ENCODE assay signal across 16 cellular contexts in genomic region chr21:37459575-37459974, GRCh38.
DNase-seq lines count a peak whose midpoint lies in the region; TF ChIP-seq lines count a peak whose summit lies in the region.
"Had no signal": no experiment of that assay in that cellular context is flagged by ENCODE, and none has a peak within 500 bp of the region (broad histone marks: within the 10 kb centered on the region; RNA-seq: fewer than 3 reads in every experiment).

No MANE protein-coding gene starts in this region.

- H3K9me3 Mint-ChIP-seq in activated naive CD4-positive, alpha-beta T cell treated with anti-CD3 and anti-CD28 coated beads, Interleukin-2, amount 50 U/mL, for 24 hours, result no peaks in the 10 kb centered on the region
- H3K9me3 Mint-ChIP-seq in activated naive CD4-positive, alpha-beta T cell treated with anti-CD3 and anti-CD28 coated beads for 36 hours, result no peaks in the 10 kb centered on the region
- H3K9me3 Mint-ChIP-seq: activated T-helper 2 cell treated with anti-CD3 and anti-CD28 coated beads, Interferon-gamma antibody, Interleukin-2, Interleukin-4, amounts not matched to agents 10 μg/mL and 5 μg/mL and 100 μg/mL, durations not matched to agents 14 hours and 24 hours and 36 hours; IgD-negative memory B cell had no signal

- H3K9me3 ChIP-seq in SK-N-MC (ENCODE audit: low read depth, low read length) (no peaks in the 10 kb centered on the region), tibial artery (no peaks in the 10 kb centered on the region)
- H3K9me3 ChIP-seq: spleen, transverse colon had no signal

- H3K4me3 ChIP-seq in SK-N-MC (no peak overlapping the region), fibroblast of mammary gland (ENCODE audit: control insufficient read depth, low read depth, low read length) (no peak overlapping the region), skeletal muscle cell (ENCODE audit: low read depth, low read length) (no peak overlapping the region), tibial artery (no peak overlapping the region)
- H3K4me3 ChIP-seq: spleen, transverse colon had no signal

- peaks cover 95% of the 10 kb centered on the region for H3K4me1 Mint-ChIP-seq in activated naive CD4-positive, alpha-beta T cell treated with anti-CD3 and anti-CD28 coated beads, Interleukin-2, amount 50 U/mL, for 24 hours
- H3K4me1 Mint-ChIP-seq in activated naive CD4-positive, alpha-beta T cell treated with anti-CD3 and anti-CD28 coated beads for 36 hours (ENCODE audit: low read depth), result peaks cover 84% of the 10 kb centered on the region

- intact Hi-C loops in activated naive CD4-positive, alpha-beta T cell treated with anti-CD3 and anti-CD28 coated beads for 36 hours (cut with micrococcal nuclease), result no loop called here
- intact Hi-C loops in tibial artery (cut with DNase I; ENCODE audit: low total_unique reads), result loop anchor here (10.0 kb wide), 1 partner anchor 95 kb away; the partner anchor contains the start of gene DYRK1A

- CTCF ChIA-PET in activated naive CD4-positive, alpha-beta T cell treated with anti-CD3 and anti-CD28 coated beads for 36 hours (lab: Charles Lee), result no interaction called here

- peaks cover 4% of the 10 kb centered on the region for H3K36me3 Mint-ChIP-seq in activated naive CD4-positive, alpha-beta T cell treated with anti-CD3 and anti-CD28 coated beads, Interleukin-2, amount 50 U/mL, for 24 hours
- peaks cover 3% of the 10 kb centered on the region for H3K36me3 Mint-ChIP-seq in activated naive CD4-positive, alpha-beta T cell treated with anti-CD3 and anti-CD28 coated beads for 36 hours (ENCODE audit: low read depth)
- H3K36me3 Mint-ChIP-seq: IgD-negative memory B cell, naive B cell had no signal

- H3K27me3 ChIP-seq in tibial artery, result no peaks in the 10 kb centered on the region
- H3K27me3 ChIP-seq: spleen, transverse colon had no signal

- peaks cover 0 to 95% (median 59%) of the 10 kb centered on the region in 4 donors for H3K4me1 ChIP-seq in tibial artery

- peak overlapping the region; percentile 56 for H3K27ac Mint-ChIP-seq in activated naive CD4-positive, alpha-beta T cell treated with anti-CD3 and anti-CD28 coated beads, Interleukin-2, amount 50 U/mL, for 24 hours
- no peak overlapping the region for H3K27ac Mint-ChIP-seq in activated naive CD4-positive, alpha-beta T cell treated with anti-CD3 and anti-CD28 coated beads for 36 hours

- no peak overlapping the region for H3K9ac ChIP-seq in SK-N-MC (ENCODE audit: insufficient read length)

- no peak for DNase-seq in activated naive CD4-positive, alpha-beta T cell treated with anti-CD3 and anti-CD28 coated beads for 36 hours
- no peak for DNase-seq in SK-N-MC (ENCODE audit: low read depth, low spot score)
- DNase-seq in fibroblast of mammary gland (ENCODE audit: low read depth), result peak; percentile 69
- DNase-seq in skeletal muscle cell (ENCODE audit: low read depth), result peak; percentile 41
- no peak for DNase-seq in activated T-cell treated with anti-CD3 and anti-CD28 coated beads, Interleukin-2, amount 50 U/mL, for 1 hour
- no peak for DNase-seq in DMS53 (lab: John Stamatoyannopoulos, UW)
- DNase-seq in tibial artery, result no peak
- DNase-seq: cerebellar nuclear complex, DMS79, naive B cell, NCI-H1694, spleen, transverse colon had no signal

- H3K27me3 Mint-ChIP-seq in activated naive CD4-positive, alpha-beta T cell treated with anti-CD3 and anti-CD28 coated beads, Interleukin-2, amount 50 U/mL, for 24 hours, result no peaks in the 10 kb centered on the region
- H3K27me3 Mint-ChIP-seq in activated naive CD4-positive, alpha-beta T cell treated with anti-CD3 and anti-CD28 coated beads for 36 hours (ENCODE audit: low read depth), result no peaks in the 10 kb centered on the region
- H3K27me3 Mint-ChIP-seq: IgD-negative memory B cell, naive B cell had no signal

- no peak overlapping the region for H3K4me3 Mint-ChIP-seq in activated naive CD4-positive, alpha-beta T cell treated with anti-CD3 and anti-CD28 coated beads, Interleukin-2, amount 50 U/mL, for 24 hours
- no peak overlapping the region for H3K4me3 Mint-ChIP-seq in activated naive CD4-positive, alpha-beta T cell treated with anti-CD3 and anti-CD28 coated beads for 36 hours

- no peak for TF ChIP-seq CTCF in fibroblast of mammary gland (conservative IDR thresholded peaks at IDR 0.05; ENCODE audit: control insufficient read depth, insufficient read depth, low read depth, low read length)
- TF ChIP-seq CTCF in tibial artery (IDR thresholded peaks at IDR 0.05), result no peak

- H3K36me3 ChIP-seq in SK-N-MC (ENCODE audit: insufficient read depth, low read length) (no peaks in the 10 kb centered on the region), tibial artery (no peaks in the 10 kb centered on the region)
- H3K36me3 ChIP-seq: transverse colon had no signal

- H3K27ac ChIP-seq in SK-N-MC (0 out of 2 replicates have a peak overlapping the region, but pooled peaks have one; percentile 5), tibial artery (no peak overlapping the region)
- H3K27ac ChIP-seq: transverse colon had no signal

Comparison
In these comparisons a context has a peak if more than half of its experiments do, and no peak if none do; other contexts are left out.
1. DNase-seq: peak in fibroblast of mammary gland (single experiment) and skeletal muscle cell (single experiment); none in activated naive CD4-positive, alpha-beta T cell treated with anti-CD3 and anti-CD28 coated beads for 36 hours (single experiment), SK-N-MC (single experiment), activated T-cell treated with anti-CD3 and anti-CD28 coated beads, Interleukin-2, amount 50 U/mL, for 1 hour (single experiment), DMS53 (single experiment) and tibial artery (0 of 2).